ENCODE assay signal across 11 cellular contexts in the genomic region with DNA sequence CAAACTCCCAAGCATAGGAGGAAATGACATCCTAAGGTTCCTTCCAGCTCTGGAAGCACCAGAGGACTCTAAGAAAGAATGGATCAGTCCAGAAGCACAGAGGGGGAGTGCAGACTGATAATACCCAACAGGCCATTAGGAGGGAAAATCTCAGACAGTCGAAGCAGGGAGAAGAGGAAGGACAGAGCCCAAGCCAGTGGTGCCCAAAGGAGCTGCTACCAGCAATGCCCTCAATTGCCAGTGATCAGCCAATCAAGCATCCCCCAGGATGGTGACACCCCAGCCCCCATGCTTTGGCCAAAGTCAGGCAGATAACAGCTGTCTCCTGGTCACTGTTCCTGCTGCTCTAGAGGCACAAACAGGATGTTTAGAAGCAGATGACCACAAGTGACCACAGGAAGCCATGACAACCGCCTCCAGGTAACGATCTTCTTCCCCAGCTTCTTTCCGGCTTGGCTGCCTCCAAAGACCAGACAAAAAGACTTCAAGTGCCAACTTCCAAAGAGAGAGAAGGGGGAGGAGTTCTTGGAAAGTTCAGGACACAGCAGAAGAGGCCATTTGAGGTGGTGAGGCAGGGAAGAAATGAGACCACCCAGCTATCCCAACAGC. TPM values are rescaled to one million over a fixed set of nuclear protein-coding genes. Genes with fewer than 3 reads are reported as not detected.
A peak's percentile ranks its signal among the peaks of the same experiment; 100 is the strongest.
DNase-seq lines count a peak whose midpoint lies in the region; ATAC-seq and TF ChIP-seq lines count a peak whose summit lies in the region.
"Had no signal": no experiment of that assay in that cellular context is flagged by ENCODE, and none has a peak within 500 bp of the region (broad histone marks: within the 10 kb centered on the region; RNA-seq: fewer than 3 reads in every experiment).

No MANE protein-coding gene starts in this region.

- TF ChIP-seq POLR2A in esophagus squamous epithelium (IDR thresholded peaks at IDR 0.05), result no peak

- H3K27me3 Mint-ChIP-seq in Calu3 (ENCODE audit: unreplicated experiment), result no peaks in the 10 kb centered on the region
- H3K27me3 Mint-ChIP-seq in T-cell, result no peaks in the 10 kb centered on the region

- WGBS in esophagus squamous epithelium, 2 donors, result 67 to 69% methylated on average over 4 of the region's 4 CpGs
- WGBS in psoas muscle, 3 donors, result 25 to 44% (median 32%) methylated on average over 4 of the region's 4 CpGs

- H3K4me3 Mint-ChIP-seq in Calu3 (ENCODE audit: low read depth, unreplicated experiment), result no peak overlapping the region
- H3K4me3 Mint-ChIP-seq in T-cell, result peak overlapping the region; percentile 7 to 63 (median 44)
- H3K4me3 Mint-ChIP-seq: activated B cell treated with CpG ODN at 0.5 μM for 24 hours had no signal

- H3K27me3 ChIP-seq in esophagus squamous epithelium, result no peaks in the 10 kb centered on the region
- H3K27me3 ChIP-seq in psoas muscle (ENCODE audit: insufficient read depth in 3 of 3, low read length in 2 of 3), result no peaks in the 10 kb centered on the region

- peaks cover 28% of the 10 kb centered on the region for H3K36me3 Mint-ChIP-seq in Calu3 (ENCODE audit: insufficient read depth, unreplicated experiment)
- peaks cover 8% of the 10 kb centered on the region for H3K36me3 Mint-ChIP-seq in T-cell

- BruUV-seq in Calu3 (replicated peaks; lab: Mats Ljungman, UMichigan), result no TSS peak

- peak overlapping the region in 1 of 4 donors; percentile 41 for H3K4me3 ChIP-seq in esophagus squamous epithelium
- peak overlapping the region; percentile 49 for H3K4me3 ChIP-seq in psoas muscle

- peaks cover 6 to 98% (median 62%) of the 10 kb centered on the region in 3 donors for H3K4me1 ChIP-seq in esophagus squamous epithelium
- H3K4me1 ChIP-seq in psoas muscle, result peaks cover 81% of the 10 kb centered on the region

- no peak for TF ChIP-seq CTCF in Calu3 (IDR thresholded peaks at IDR 0.05; ENCODE audit: unreplicated experiment)
- no peak for TF ChIP-seq CTCF in esophagus squamous epithelium (IDR thresholded peaks at IDR 0.05)
- no peak for TF ChIP-seq CTCF in psoas muscle (IDR thresholded peaks at IDR 0.05)
- no peak for TF ChIP-seq CTCF in GM13977 (IDR thresholded peaks at IDR 0.05; ENCODE audit: extremely low read depth, insufficient read depth, missing control alignments)

- H3K9me3 Mint-ChIP-seq in Calu3 (ENCODE audit: low read depth, unreplicated experiment) (no peaks in the 10 kb centered on the region), T-cell (no peaks in the 10 kb centered on the region)
- H3K9me3 Mint-ChIP-seq: activated B cell treated with CpG ODN at 0.5 μM for 24 hours had no signal

- H3K27ac Mint-ChIP-seq in Calu3 (ENCODE audit: unreplicated experiment) (peak overlapping the region; percentile 67), T-cell (peak overlapping the region; percentile 88)
- H3K27ac Mint-ChIP-seq: activated B cell treated with CpG ODN at 0.5 μM for 24 hours had no signal

- in situ Hi-C loops in GM13977 (cut with MboI; ENCODE audit: low pct_unique_long_range_greater_than_20kb, low sequenced_read_pairs, unreplicated experiment), result no loop called here

- H3K36me3 ChIP-seq in esophagus squamous epithelium, result no peaks in the 10 kb centered on the region
- H3K36me3 ChIP-seq in psoas muscle (ENCODE audit: insufficient read depth in 1 of 2, low read depth in 1 of 2), result peaks cover 0 to 11% of the 10 kb centered on the region in 2 donors

- CTCF ChIA-PET in Calu3 (lab: Charles Lee), result interaction anchor here (0.8 to 3.0 kb wide), 5 partner anchors 10 to 22 kb away, joined by 3 to 13 read pairs (median 4); a partner anchor contains a TSS
- CTCF ChIA-PET in T-cell (lab: Charles Lee), result interaction anchor here (1.1 to 4.1 kb wide), 5 partner anchors 13 to 48 kb away, joined by 4 to 33 read pairs (median 9); a partner anchor contains a TSS

- H3K27ac ChIP-seq in esophagus squamous epithelium (peak overlapping the region; percentile 15 to 87 (median 66)), psoas muscle (peak overlapping the region; percentile 75)
- H3K27ac ChIP-seq: HL-60 had no signal

- POLR2A ChIA-PET in T-cell (lab: Charles Lee), result interaction anchor here (0.8 to 2.1 kb wide), 8 partner anchors 12 to 49 kb away, joined by 3 to 8 read pairs (median 4); a partner anchor contains a TSS

- ATAC-seq in T-cell (replicated peaks in 1 of 4), result no peak
- peak in 2 of 4 donors; percentile 12 to 39 for ATAC-seq in psoas muscle
- ATAC-seq in HG02884 (IDR thresholded peaks at IDR 0.05; ENCODE audit: unreplicated experiment), result no peak

- H3K4me1 Mint-ChIP-seq in Calu3 (ENCODE audit: low read depth, unreplicated experiment) (peaks cover 48% of the 10 kb centered on the region), T-cell (peaks cover 79 to 82% (median 80%) of the 10 kb centered on the region in 3 donors)

- intact Hi-C loops in Calu3 (cut with micrococcal nuclease; ENCODE audit: unreplicated experiment), result no loop called here
- intact Hi-C loops in esophagus squamous epithelium (cut with DNase I), result no loop called here
- intact Hi-C loops in psoas muscle (cut with DNase I), result no loop called here

- no peaks in the 10 kb centered on the region for H3K9me3 ChIP-seq in esophagus squamous epithelium
- H3K9me3 ChIP-seq in psoas muscle, result no peaks in the 10 kb centered on the region

- DNase-seq in Calu3 (no peak), T-cell (no peak), esophagus squamous epithelium (lab: John Stamatoyannopoulos, UW) (no peak), psoas muscle (peak in 1 of 2 donors; percentile 48), GM13977 (ENCODE audit: low spot score) (no peak), NOMO-1 treated with DMSO at 0.1 percent for 48 hours (lab: John Stamatoyannopoulos, UW; ENCODE audit: unreplicated experiment) (no peak), NCI-H2171 treated with DMSO at 0.1 percent for 48 hours (lab: John Stamatoyannopoulos, UW) (no peak)
- DNase-seq: activated B cell treated with CpG ODN at 0.5 μM for 24 hours, NCI-H446 treated with DMSO at 0.1 percent for 48 hours had no signal

RNA-seq across cellular contexts. Expression of a gene that starts 16.2 kb away (rescaled TPM):
- total RNA-seq in Calu3 (2022) (156 and 172 TPM in 2 replicates), T-cell (100 to 1,000 TPM; 128 to 202 (median 137) TPM), esophagus squamous epithelium (10 to 100 TPM; 18.2 to 44.4 (median 21.4) TPM), psoas muscle (100 to 1,000 TPM in 2 of 4 donors, 10 to 100 TPM in 2; 67.6 to 166 (median 106) TPM)
- 100 to 1,000 TPM in 1 of 3 donors, 10 to 100 TPM in 2; 64.7 to 147 (median 96.2) TPM for polyA plus RNA-seq in psoas muscle

RNA-seq across cellular contexts. Expression of a gene that starts 42.3 kb away (rescaled TPM):
- 5,016 and 6,756 TPM in 2 replicates for total RNA-seq in Calu3 (2022)
- over 10,000 TPM; 10,465 to 16,097 (median 12,527) TPM for total RNA-seq in T-cell
- total RNA-seq in esophagus squamous epithelium, result under 1 TPM in 3 of 4 donors, not detected in 1; under 0.01 TPM
- total RNA-seq in psoas muscle, result over 10,000 TPM in 3 of 4 donors, 1,000 to 10,000 TPM in 1; 9,511 to 17,387 (median 16,401) TPM
- not detected for polyA plus RNA-seq in psoas muscle

RNA-seq across cellular contexts. Expression of a gene that starts 43.7 kb away (rescaled TPM):
- 2,759 and 3,670 TPM in 2 replicates for total RNA-seq in Calu3 (2022)
- 1,000 to 10,000 TPM; 1,482 to 2,823 (median 1,909) TPM for total RNA-seq in T-cell
- under 1 TPM in 3 of 4 donors, not detected in 1; under 0.01 TPM for total RNA-seq in esophagus squamous epithelium
- 1,000 to 10,000 TPM; 1,144 to 3,144 (median 2,601) TPM for total RNA-seq in psoas muscle
- polyA plus RNA-seq in psoas muscle, result not detected

RNA-seq across cellular contexts. Expression of a gene that starts 48.5 kb away (rescaled TPM):
- total RNA-seq in Calu3 (2022) (1,595 and 1,852 TPM in 2 replicates), T-cell (1,000 to 10,000 TPM; 1,782 to 2,711 (median 2,416) TPM), esophagus squamous epithelium (1,000 to 10,000 TPM; 3,136 to 5,114 (median 4,044) TPM), psoas muscle (1,000 to 10,000 TPM in 3 of 4 donors, 100 to 1,000 TPM in 1; 662 to 1,479 (median 1,333) TPM)
- polyA plus RNA-seq in psoas muscle, result 1,000 to 10,000 TPM; 2,571 to 2,845 (median 2,673) TPM

RNA-seq across cellular contexts. Expression of a gene that starts 52.8 kb away (rescaled TPM):
- total RNA-seq in Calu3 (2022), result 1.1 and 1.6 TPM in 2 replicates
- 1 to 10 TPM in 4 of 5 donors, under 1 TPM in 1; 0.73 to 5.7 (median 4.1) TPM for total RNA-seq in T-cell
- total RNA-seq in esophagus squamous epithelium, result 1 to 10 TPM in 1 of 4 donors, under 1 TPM in 1, not detected in 2; 0.70 to 5.0 TPM
- 1 to 10 TPM; 2.3 to 7.7 (median 4.8) TPM for total RNA-seq in psoas muscle
- 10 to 100 TPM in 1 of 3 donors, 1 to 10 TPM in 2; 3.4 to 10.7 (median 5.4) TPM for polyA plus RNA-seq in psoas muscle

Comparison
In these comparisons a context has a peak if more than half of its experiments do, and no peak if none do; other contexts are left out.
1. RNA of a gene that starts 42.3 kb away (total RNA-seq): 9,511 to 17,387 TPM in psoas muscle, 10,465 to 16,097 TPM in T-cell and 5,016 to 6,756 TPM in Calu3; under 0.01 TPM in esophagus squamous epithelium; every median in the first group is over 1,000 times any median in the second.
2. RNA of a gene that starts 43.7 kb away (total RNA-seq): 1,144 to 3,144 TPM in psoas muscle, 2,759 to 3,670 TPM in Calu3 and 1,482 to 2,823 TPM in T-cell; under 0.01 TPM in esophagus squamous epithelium; every median in the first group is over 1,000 times any median in the second.